In genomic region chr5:36899860-36900259, GRCh38 we compare ENCODE assay signal across 25 cellular contexts.
"Had no signal": no experiment of that assay in that cellular context is flagged by ENCODE, and none has a peak within 500 bp of the region (broad histone marks: within the 10 kb centered on the region; RNA-seq: fewer than 3 reads in every experiment).

No MANE protein-coding gene starts in this region.

- H3K27me3 Mint-ChIP-seq: memory B cell; naive thymus-derived CD8-positive, alpha-beta T cell; stimulated activated memory B cell treated with anti-CD40 and anti-IgM and Interleukin-4, amounts not matched to agents 10 μg/mL and 1 μg/mL and 100 μg/mL, for 72 hours; stimulated activated naive CD8-positive, alpha-beta T cell treated with anti-CD3 and anti-CD28 coated beads, Interleukin-15, amount 100 ng/mL, for 72 hours had no signal

- H3K27ac Mint-ChIP-seq: memory B cell; nephron; stimulated activated memory B cell treated with anti-CD40 and anti-IgM and Interleukin-4, amounts not matched to agents 10 μg/mL and 1 μg/mL and 100 μg/mL, for 72 hours; stimulated activated naive CD8-positive, alpha-beta T cell treated with anti-CD3 and anti-CD28 coated beads, Interleukin-15, amount 100 ng/mL, for 72 hours had no signal

- H2AFZ ChIP-seq: hepatocyte, parathyroid adenoma had no signal

- DNase-seq: islet precursor cell; left ventricle myocardium inferior; naive thymus-derived CD8-positive, alpha-beta T cell; occipital lobe; right lobe of liver; stimulated activated CD4-positive, alpha-beta T cell treated with anti-CD3 and anti-CD28 coated beads, Interleukin-1b, Interleukin-23, amount 100 ng/mL, for 48 hours; stimulated activated CD4-positive, alpha-beta T cell treated with anti-CD3 and anti-CD28 coated beads, Interleukin-2, amount 100 ng/mL, for 48 hours; stimulated activated CD4-positive, alpha-beta T cell treated with anti-CD3 and anti-CD28 coated beads, Interleukin-4, amount 100 ng/mL, for 4 hours; stimulated activated CD8-positive, alpha-beta memory T cell treated with anti-CD3 and anti-CD28 coated beads, Interleukin-4, amount 100 ng/mL, for 48 hours; stimulated activated naive CD4-positive, alpha-beta T cell treated with Interleukin-2 at 50 U/mL for 16 hours; stimulated activated naive CD8-positive, alpha-beta T cell treated with anti-CD3 and anti-CD28 coated beads, Interleukin-15, amount 100 ng/mL, for 72 hours; substantia nigra; thyroid gland; transverse colon; upper lobe of left lung had no signal

- H3K9me3 ChIP-seq: right atrium auricular region, right lobe of liver, thyroid gland, transverse colon, upper lobe of left lung, vagina had no signal

- ATAC-seq: naive thymus-derived CD8-positive, alpha-beta T cell; right lobe of liver; stimulated activated memory B cell treated with anti-CD40 and anti-IgM and Interleukin-4, amounts not matched to agents 10 μg/mL and 1 μg/mL and 100 μg/mL, for 72 hours; stimulated activated naive CD8-positive, alpha-beta T cell treated with anti-CD3 and anti-CD28 coated beads, Interleukin-15, amount 100 ng/mL, for 72 hours had no signal

- H3K27ac ChIP-seq: hepatocyte, left ventricle myocardium inferior, parathyroid adenoma, right atrium auricular region, right lobe of liver, thyroid gland, transverse colon, upper lobe of left lung, vagina had no signal

- H3K4me3 ChIP-seq: hepatocyte, left ventricle myocardium inferior, lung, right atrium auricular region, right lobe of liver, smooth muscle cell, thyroid gland, transverse colon, upper lobe of left lung, vagina had no signal

- H3K36me3 ChIP-seq: left ventricle myocardium inferior, right atrium auricular region, right lobe of liver, thyroid gland, transverse colon, upper lobe of left lung, vagina had no signal

- H3K4me2 ChIP-seq: hepatocyte, smooth muscle cell had no signal

- H3K27me3 ChIP-seq: hepatocyte, right atrium auricular region, right lobe of liver, thyroid gland, transverse colon, upper lobe of left lung, vagina had no signal

- H3K4me3 Mint-ChIP-seq: memory B cell; nephron; neural crest cell; stimulated activated memory B cell treated with anti-CD40 and anti-IgM and Interleukin-4, amounts not matched to agents 10 μg/mL and 1 μg/mL and 100 μg/mL, for 72 hours; stimulated activated naive CD8-positive, alpha-beta T cell treated with anti-CD3 and anti-CD28 coated beads, Interleukin-15, amount 100 ng/mL, for 72 hours had no signal

- H3K9ac ChIP-seq: parathyroid adenoma had no signal
